In genomic region chr5:179289756-179290385, GRCh38 we compare ENCODE assay signal across 1 cellular context.
TF ChIP-seq lines count a peak whose summit lies in the region.

No MANE protein-coding gene starts in this region.

TF ChIP-seq in H1, 55 proteins besides CTCF, POLR2A, EP300 and RAD21:
- no peak for TF ChIP-seq CREB1 (IDR thresholded peaks at IDR 0.05)
